ENCODE assay signal across 8 cellular contexts in genomic region chr9:6757988-6758417, GRCh38. TPM values are rescaled to one million over a fixed set of nuclear protein-coding genes. Genes with fewer than 3 reads are reported as not detected.
DNase-seq lines count a peak whose midpoint lies in the region; ATAC-seq and TF ChIP-seq lines count a peak whose summit lies in the region.

No MANE protein-coding gene starts in this region.

- peaks cover 0 to 7% of the 10 kb centered on the region in 2 donors for H3K27me3 Mint-ChIP-seq in CD8-positive, alpha-beta memory T cell

- TF ChIP-seq CTCF in breast epithelium (IDR thresholded peaks at IDR 0.05), result no peak
- TF ChIP-seq CTCF in liver (IDR thresholded peaks at IDR 0.05; ENCODE audit: low read depth, low read length, missing input control), result no peak
- TF ChIP-seq CTCF in tibial nerve (IDR thresholded peaks at IDR 0.05), result no peak

- peak overlapping the region; percentile 80 to 94 for H3K9ac ChIP-seq in liver (ENCODE audit: low read depth in 1 of 2, low read length in 2 of 2)

- no peak for TF ChIP-seq EP300 in tibial nerve (IDR thresholded peaks at IDR 0.05)

- H3K9me3 Mint-ChIP-seq in CD8-positive, alpha-beta memory T cell, result peaks cover 0 to 2% (median 0%) of the 10 kb centered on the region in 5 donors

- no peaks in the 10 kb centered on the region for H3K36me3 ChIP-seq in CD8-positive, alpha-beta memory T cell (ENCODE audit: insufficient read depth, low read length)
- H3K36me3 ChIP-seq in breast epithelium (no peaks in the 10 kb centered on the region), liver (ENCODE audit: control insufficient read depth in 4 of 4, insufficient read depth in 3 of 4, low read depth in 1 of 4, low read length in 3 of 4) (no peaks in the 10 kb centered on the region), tibial nerve (no peaks in the 10 kb centered on the region)

- H3K4me1 ChIP-seq in CD8-positive, alpha-beta memory T cell (ENCODE audit: insufficient read depth, low read length), result peaks cover 14% of the 10 kb centered on the region
- H3K4me1 ChIP-seq in breast epithelium (no peaks in the 10 kb centered on the region), liver (ENCODE audit: control insufficient read depth in 4 of 4, insufficient read depth in 4 of 4, low read length in 3 of 4) (peaks cover 2 to 7% (median 5%) of the 10 kb centered on the region in 4 donors), tibial nerve (peaks cover 0 to 29% (median 7%) of the 10 kb centered on the region in 4 donors)

- TF ChIP-seq RAD21 in liver (IDR thresholded peaks at IDR 0.05), result no peak

- H3K4me3 Mint-ChIP-seq in CD8-positive, alpha-beta memory T cell, result peak overlapping the region; percentile 94 to 99 (median 97)

- no peaks in the 10 kb centered on the region for H3K9me3 ChIP-seq in CD8-positive, alpha-beta memory T cell (ENCODE audit: low read length)
- H3K9me3 ChIP-seq in breast epithelium (no peaks in the 10 kb centered on the region), liver (ENCODE audit: control insufficient read depth in 4 of 4, low read length in 3 of 4) (no peaks in the 10 kb centered on the region), tibial nerve (no peaks in the 10 kb centered on the region)

- under 1% methylated on average over 50 of the region's 50 CpGs for WGBS in liver
- WGBS in tibial nerve, 2 donors, result 2% methylated on average over 12 of the region's 50 CpGs; no CpG with 5 or more reads in 1 of the 2 donors

- peak overlapping the region; percentile 86 for H3K4me3 ChIP-seq in CD8-positive, alpha-beta memory T cell (ENCODE audit: low read length)
- peak overlapping the region; percentile 79 to 99 (median 94) for H3K4me3 ChIP-seq in breast epithelium
- peak overlapping the region; percentile 80 to 99 (median 91) for H3K4me3 ChIP-seq in liver (ENCODE audit: low read depth in 1 of 3, low read length in 3 of 3)
- H3K4me3 ChIP-seq in tibial nerve, result peak overlapping the region; percentile 63 to 89 (median 78)

- CTCF ChIA-PET in CD8-positive, alpha-beta memory T cell (lab: Charles Lee), result interaction anchor here (1.1 to 1.7 kb wide), 4 partner anchors 25 to 81 kb away, joined by 3 to 8 read pairs (median 4); no protein-coding TSS in a partner anchor

- ATAC-seq in GM21381 (IDR thresholded peaks at IDR 0.05; ENCODE audit: unreplicated experiment), result peak; percentile 7
- ATAC-seq in HG03575 (IDR thresholded peaks at IDR 0.05; ENCODE audit: extremely low read depth, insufficient number of reproducible peaks, low FRiP score, unreplicated experiment), result peak; percentile 13

- peaks cover 30 to 46% (median 40%) of the 10 kb centered on the region in 3 donors for H3K4me1 Mint-ChIP-seq in CD8-positive, alpha-beta memory T cell

- H3K27ac ChIP-seq in CD8-positive, alpha-beta memory T cell (ENCODE audit: low read depth, low read length), result peak overlapping the region; percentile 97
- peak overlapping the region; percentile 98 to 99 for H3K27ac ChIP-seq in breast epithelium
- peak overlapping the region; percentile 86 to 99 for H3K27ac ChIP-seq in liver (ENCODE audit: low read depth in 1 of 2, low read length in 2 of 2)
- H3K27ac ChIP-seq in tibial nerve, result peak overlapping the region; percentile 93 to 100 (median 97)

- TF ChIP-seq POLR2A in breast epithelium (IDR thresholded peaks at IDR 0.05) (no peak), tibial nerve (IDR thresholded peaks at IDR 0.05) (no peak)

- H3K36me3 Mint-ChIP-seq in CD8-positive, alpha-beta memory T cell, result peaks cover 0 to 18% (median 0%) of the 10 kb centered on the region in 3 donors

- H3K27ac Mint-ChIP-seq in CD8-positive, alpha-beta memory T cell, result peak overlapping the region; percentile 71 to 100 (median 99)

- POLR2A ChIA-PET in CD8-positive, alpha-beta memory T cell (lab: Charles Lee), result interaction anchor here (0.6 to 4.3 kb wide), 14 partner anchors 14 to 1773 kb away, joined by 3 to 72 read pairs (median 4); partner anchors contain the start of genes JAK2, RANBP6, RIC1 and UHRF2

- intact Hi-C loops in breast epithelium (cut with DNase I; ENCODE audit: low total_unique reads), result no loop called here
- intact Hi-C loops in posterior vena cava (cut with DNase I), result loop anchor here in 1 of 2 donors (1.0 kb wide), 1 partner anchor 20 kb away; no protein-coding TSS in a partner anchor

- DNase-seq in CD8-positive, alpha-beta memory T cell, result no peak
- DNase-seq in breast epithelium (ENCODE audit: low spot score in 2 of 2) (no peak), tibial nerve (ENCODE audit: low spot score in 2 of 2) (peak in 1 of 2 donors; percentile 92), posterior vena cava (ENCODE audit: low spot score) (no peak), HPDE6-E6E7 (ENCODE audit: extremely low spot score) (no peak)

- no peaks in the 10 kb centered on the region for H3K27me3 ChIP-seq in CD8-positive, alpha-beta memory T cell (ENCODE audit: insufficient read depth, low read length, poor library complexity, severe bottlenecking)
- H3K27me3 ChIP-seq in breast epithelium (no peaks in the 10 kb centered on the region), liver (ENCODE audit: control insufficient read depth in 4 of 4, insufficient read depth in 4 of 4, low read length in 3 of 4) (no peaks in the 10 kb centered on the region), tibial nerve (no peaks in the 10 kb centered on the region)

TF ChIP-seq in liver, 16 proteins besides CTCF, POLR2A, EP300 and RAD21:
- TF ChIP-seq FOXA1 (IDR thresholded peaks at IDR 0.05) (no peak), TAF1 (conservative IDR thresholded peaks at IDR 0.05) (no peak), HNF4G (IDR thresholded peaks at IDR 0.05) (no peak), ATF3 (IDR thresholded peaks at IDR 0.05) (no peak), HNF4A (conservative IDR thresholded peaks at IDR 0.05) (no peak), ZBTB33 (IDR thresholded peaks at IDR 0.05) (no peak), YY1 (IDR thresholded peaks at IDR 0.05) (no peak), REST (IDR thresholded peaks at IDR 0.05) (no peak), EGR1 (IDR thresholded peaks at IDR 0.05; ENCODE audit: low read depth in 2 of 2) (no peak), SP1 (IDR thresholded peaks at IDR 0.05) (no peak), GABPA (IDR thresholded peaks at IDR 0.05 in 1 of 2, conservative IDR thresholded peaks at IDR 0.05 in 1 of 2) (no peak), RXRA (IDR thresholded peaks at IDR 0.05) (no peak), FOXA2 (IDR thresholded peaks at IDR 0.05) (no peak), NR2F2 (IDR thresholded peaks at IDR 0.05) (no peak), MAX (IDR thresholded peaks at IDR 0.05) (no peak), JUND (IDR thresholded peaks at IDR 0.05) (no peak)
TF ChIP-seq in liver: peak in this region for 0.

RNA-seq across cellular contexts. Expression of gene KDM4C, which starts 0.2 kb away (rescaled TPM):
- total RNA-seq in CD8-positive, alpha-beta memory T cell, result 10 to 100 TPM; 25.9 to 26.8 TPM
- polyA plus RNA-seq in CD8-positive, alpha-beta memory T cell, result 31.9 TPM
- total RNA-seq in breast epithelium, result 10 to 100 TPM; 37.8 to 80.9 (median 60.0) TPM
- 10 to 100 TPM; 39.2 to 40.2 TPM for total RNA-seq in liver
- 1 to 10 TPM; 4.3 to 8.8 TPM for polyA plus RNA-seq in liver
- 10 to 100 TPM; 27.8 to 47.7 (median 38.1) TPM for total RNA-seq in tibial nerve
- total RNA-seq in posterior vena cava, result 10 to 100 TPM; 31.1 to 36.7 TPM
